19 cellular contexts compared by ENCODE assay signal in genomic region chr11:118310271-118310670, GRCh38. TPM values are rescaled to one million over a fixed set of nuclear protein-coding genes. Genes with fewer than 3 reads are reported as not detected.
A peak's percentile ranks its signal among the peaks of the same experiment; 100 is the strongest.
DNase-seq lines count a peak whose midpoint lies in the region; ATAC-seq and TF ChIP-seq lines count a peak whose summit lies in the region.
"Had no signal": no experiment of that assay in that cellular context is flagged by ENCODE, and none has a peak within 500 bp of the region (broad histone marks: within the 10 kb centered on the region; RNA-seq: fewer than 3 reads in every experiment).

No MANE protein-coding gene starts in this region.

- peak overlapping the region; percentile 1 for H3K27ac ChIP-seq in CD4-positive, alpha-beta T cell (ENCODE audit: low read depth, low read length)
- H3K27ac ChIP-seq: GM23248 had no signal

- intact Hi-C loops in activated CD4-positive, alpha-beta T cell treated with anti-CD3 and anti-CD28 coated beads, Interleukin-2, amount 10 ng/mL, durations not matched to agents 24 days and 14 days (cut with micrococcal nuclease): no loop called here
- intact Hi-C loops in CD4-positive, alpha-beta T cell (cut with DNase I, micrococcal nuclease): no loop called here

- DNase-seq in activated CD4-positive, alpha-beta T cell treated with anti-CD3 and anti-CD28 coated beads, Interleukin-2, amount 10 ng/mL, durations not matched to agents 24 days and 14 days: no peak
- no peak for DNase-seq in activated CD4-positive, alpha-beta T cell treated with anti-CD3 and anti-CD28 coated beads for 4 hours
- DNase-seq in CD4-positive, alpha-beta T cell: no peak
- DNase-seq in T-helper 17 cell: no peak
- DNase-seq in activated naive CD8-positive, alpha-beta T cell treated with anti-CD3 and anti-CD28 coated beads, Interleukin-2, amount 10 ng/mL, durations not matched to agents 7 days and 5 days: no peak
- no peak for DNase-seq in glomerular visceral epithelial cell (ENCODE audit: extremely low spot score)
- no peak for DNase-seq in LoVo (ENCODE audit: low spot score)
- DNase-seq: C1 segment of cervical spinal cord, DMS79 treated with DMSO at 0.1 percent for 48 hours, GF-D8, GM23248, KBM-7, NCI-H1092, NCI-H1694, NCI-H446 had no signal

- peaks cover 74% of the 10 kb centered on the region for H3K4me1 Mint-ChIP-seq in activated CD4-positive, alpha-beta T cell treated with anti-CD3 and anti-CD28 coated beads, Interleukin-2, amount 10 ng/mL, durations not matched to agents 24 days and 14 days
- H3K4me1 Mint-ChIP-seq in CD4-positive, alpha-beta T cell (ENCODE audit: low read depth): peaks cover 92% of the 10 kb centered on the region
- peaks cover 62% of the 10 kb centered on the region for H3K4me1 Mint-ChIP-seq in T-helper 17 cell
- H3K4me1 Mint-ChIP-seq in activated naive CD8-positive, alpha-beta T cell treated with anti-CD3 and anti-CD28 coated beads, Interleukin-2, amount 10 ng/mL, durations not matched to agents 7 days and 5 days: peaks cover 71% of the 10 kb centered on the region

- no peak for TF ChIP-seq CTCF in CD4-positive, alpha-beta T cell (IDR thresholded peaks at IDR 0.05)

- ATAC-seq in CD4-positive, alpha-beta T cell (ENCODE audit: poor library complexity): no peak
- ATAC-seq in T-helper 17 cell (no peak), HG02642 (IDR thresholded peaks at IDR 0.05; ENCODE audit: poor library complexity, unreplicated experiment) (no peak)
- no peak for ATAC-seq in activated naive CD8-positive, alpha-beta T cell treated with anti-CD3 and anti-CD28 coated beads, Interleukin-2, amount 10 ng/mL, durations not matched to agents 7 days and 5 days (ENCODE audit: low read depth)
- ATAC-seq: HCT116 had no signal

- H3K27me3 ChIP-seq in CD4-positive, alpha-beta T cell (ENCODE audit: control insufficient read depth, insufficient read depth, low read length): no peaks in the 10 kb centered on the region

- no peaks in the 10 kb centered on the region for H3K27me3 Mint-ChIP-seq in activated CD4-positive, alpha-beta T cell treated with anti-CD3 and anti-CD28 coated beads, Interleukin-2, amount 10 ng/mL, durations not matched to agents 24 days and 14 days
- H3K27me3 Mint-ChIP-seq in CD4-positive, alpha-beta T cell: no peaks in the 10 kb centered on the region
- H3K27me3 Mint-ChIP-seq in T-helper 17 cell: no peaks in the 10 kb centered on the region
- H3K27me3 Mint-ChIP-seq in activated naive CD8-positive, alpha-beta T cell treated with anti-CD3 and anti-CD28 coated beads, Interleukin-2, amount 10 ng/mL, durations not matched to agents 7 days and 5 days: no peaks in the 10 kb centered on the region

- CTCF ChIA-PET in CD4-positive, alpha-beta T cell (lab: Charles Lee): interaction anchor here (1.6 to 2.2 kb wide), 3 partner anchors 9 to 112 kb away, joined by 4 to 19 read pairs (median 18); no protein-coding TSS in a partner anchor

- peaks cover 83% of the 10 kb centered on the region for H3K36me3 Mint-ChIP-seq in activated CD4-positive, alpha-beta T cell treated with anti-CD3 and anti-CD28 coated beads, Interleukin-2, amount 10 ng/mL, durations not matched to agents 24 days and 14 days (ENCODE audit: low read depth)
- peaks cover 95% of the 10 kb centered on the region for H3K36me3 Mint-ChIP-seq in CD4-positive, alpha-beta T cell (ENCODE audit: low read depth)
- peaks cover 17% of the 10 kb centered on the region for H3K36me3 Mint-ChIP-seq in T-helper 17 cell (ENCODE audit: low read depth)
- H3K36me3 Mint-ChIP-seq in activated naive CD8-positive, alpha-beta T cell treated with anti-CD3 and anti-CD28 coated beads, Interleukin-2, amount 10 ng/mL, durations not matched to agents 7 days and 5 days: peaks cover 63% of the 10 kb centered on the region

- H3K27ac Mint-ChIP-seq in activated CD4-positive, alpha-beta T cell treated with anti-CD3 and anti-CD28 coated beads, Interleukin-2, amount 10 ng/mL, durations not matched to agents 24 days and 14 days: peak overlapping the region; percentile 59
- peak overlapping the region; percentile 100 for H3K27ac Mint-ChIP-seq in CD4-positive, alpha-beta T cell
- H3K27ac Mint-ChIP-seq in T-helper 17 cell: peak overlapping the region; percentile 88
- peak overlapping the region; percentile 43 for H3K27ac Mint-ChIP-seq in activated naive CD8-positive, alpha-beta T cell treated with anti-CD3 and anti-CD28 coated beads, Interleukin-2, amount 10 ng/mL, durations not matched to agents 7 days and 5 days

- no peaks in the 10 kb centered on the region for H3K9me3 ChIP-seq in CD4-positive, alpha-beta T cell (ENCODE audit: control insufficient read depth, low read length)
- no peaks in the 10 kb centered on the region for H3K9me3 ChIP-seq in T-helper 17 cell (ENCODE audit: control insufficient read depth, low read length, poor library complexity, severe bottlenecking)

- peak overlapping the region; percentile 12 for H3K4me3 Mint-ChIP-seq in activated CD4-positive, alpha-beta T cell treated with anti-CD3 and anti-CD28 coated beads, Interleukin-2, amount 10 ng/mL, durations not matched to agents 24 days and 14 days
- H3K4me3 Mint-ChIP-seq in CD4-positive, alpha-beta T cell: peak overlapping the region; percentile 62
- H3K4me3 Mint-ChIP-seq in T-helper 17 cell: peak overlapping the region; percentile 71
- H3K4me3 Mint-ChIP-seq in activated naive CD8-positive, alpha-beta T cell treated with anti-CD3 and anti-CD28 coated beads, Interleukin-2, amount 10 ng/mL, durations not matched to agents 7 days and 5 days: peak overlapping the region; percentile 22

- POLR2A ChIA-PET in CD4-positive, alpha-beta T cell (lab: Charles Lee): interaction anchor here (1.2 to 2.4 kb wide), 2 partner anchors 10 to 58 kb away, joined by 3 to 6 read pairs; partner anchors contain the start of gene MPZL3
- POLR2A ChIA-PET in activated naive CD8-positive, alpha-beta T cell treated with anti-CD3 and anti-CD28 coated beads, Interleukin-2, amount 10 ng/mL, durations not matched to agents 7 days and 5 days (lab: Charles Lee): interaction anchor here (0.9 to 1.4 kb wide), 3 partner anchors 49 to 112 kb away, joined by 3 to 4 read pairs (median 3); partner anchors contain the start of genes JAML and UBE4A

- peaks cover 4% of the 10 kb centered on the region for H3K9me3 Mint-ChIP-seq in activated CD4-positive, alpha-beta T cell treated with anti-CD3 and anti-CD28 coated beads, Interleukin-2, amount 10 ng/mL, durations not matched to agents 24 days and 14 days
- no peaks in the 10 kb centered on the region for H3K9me3 Mint-ChIP-seq in CD4-positive, alpha-beta T cell
- no peaks in the 10 kb centered on the region for H3K9me3 Mint-ChIP-seq in activated naive CD8-positive, alpha-beta T cell treated with anti-CD3 and anti-CD28 coated beads, Interleukin-2, amount 10 ng/mL, durations not matched to agents 7 days and 5 days

RNA-seq across cellular contexts. Expression of gene CD3E, which starts 5.7 kb away (rescaled TPM):
- 571 TPM in 2 replicates for total RNA-seq in activated CD4-positive, alpha-beta T cell treated with anti-CD3 and anti-CD28 coated beads, Interleukin-2, amount 10 ng/mL, durations not matched to agents 24 days and 14 days
- total RNA-seq in CD4-positive, alpha-beta T cell: 100 to 1,000 TPM; 483 to 515 TPM
- total RNA-seq in T-helper 17 cell: 100 to 1,000 TPM; 511 to 544 TPM
- total RNA-seq in activated naive CD8-positive, alpha-beta T cell treated with anti-CD3 and anti-CD28 coated beads, Interleukin-2, amount 10 ng/mL, durations not matched to agents 7 days and 5 days: 100 to 1,000 TPM; 607 to 630 TPM
- total RNA-seq: GM23248, M059J, PC-3 had no signal

RNA-seq across cellular contexts. Expression of gene CD3D, which starts 32.2 kb away (rescaled TPM):
- total RNA-seq in activated CD4-positive, alpha-beta T cell treated with anti-CD3 and anti-CD28 coated beads, Interleukin-2, amount 10 ng/mL, durations not matched to agents 24 days and 14 days: 381 and 400 TPM in 2 replicates
- total RNA-seq in CD4-positive, alpha-beta T cell: 100 to 1,000 TPM; 265 to 274 TPM
- 100 to 1,000 TPM; 313 to 354 TPM for total RNA-seq in T-helper 17 cell
- 100 to 1,000 TPM; 424 to 433 TPM for total RNA-seq in activated naive CD8-positive, alpha-beta T cell treated with anti-CD3 and anti-CD28 coated beads, Interleukin-2, amount 10 ng/mL, durations not matched to agents 7 days and 5 days
- total RNA-seq: GM23248, M059J, PC-3 had no signal

RNA-seq across cellular contexts. Expression of gene CD3G, which starts 33.9 kb away (rescaled TPM):
- total RNA-seq in activated CD4-positive, alpha-beta T cell treated with anti-CD3 and anti-CD28 coated beads, Interleukin-2, amount 10 ng/mL, durations not matched to agents 24 days and 14 days: 143 and 145 TPM in 2 replicates
- total RNA-seq in CD4-positive, alpha-beta T cell: 100 to 1,000 TPM; 102 to 109 TPM
- total RNA-seq in T-helper 17 cell: 100 to 1,000 TPM; 156 to 170 TPM
- 100 to 1,000 TPM; 199 to 212 TPM for total RNA-seq in activated naive CD8-positive, alpha-beta T cell treated with anti-CD3 and anti-CD28 coated beads, Interleukin-2, amount 10 ng/mL, durations not matched to agents 7 days and 5 days
- total RNA-seq: GM23248, M059J, PC-3 had no signal

RNA-seq across cellular contexts. Expression of gene MPZL2, which starts 46.2 kb away (rescaled TPM):
- total RNA-seq in activated CD4-positive, alpha-beta T cell treated with anti-CD3 and anti-CD28 coated beads, Interleukin-2, amount 10 ng/mL, durations not matched to agents 24 days and 14 days: 18.5 and 19.3 TPM in 2 replicates
- 1 to 10 TPM in 1 of 2 experiments, under 1 TPM in 1; 0.95 to 1.8 TPM for total RNA-seq in CD4-positive, alpha-beta T cell
- total RNA-seq in T-helper 17 cell: under 1 TPM; 0.50 to 0.99 TPM
- total RNA-seq in activated naive CD8-positive, alpha-beta T cell treated with anti-CD3 and anti-CD28 coated beads, Interleukin-2, amount 10 ng/mL, durations not matched to agents 7 days and 5 days: 1 to 10 TPM; 8.2 to 9.2 TPM
- total RNA-seq: GM23248 had no signal

RNA-seq across cellular contexts. Expression of gene UBE4A, which starts 49.1 kb away (rescaled TPM):
- 46.3 and 47.9 TPM in 2 replicates for total RNA-seq in activated CD4-positive, alpha-beta T cell treated with anti-CD3 and anti-CD28 coated beads, Interleukin-2, amount 10 ng/mL, durations not matched to agents 24 days and 14 days
- total RNA-seq in CD4-positive, alpha-beta T cell: 10 to 100 TPM; 40.1 to 43.0 TPM
- total RNA-seq in T-helper 17 cell: 10 to 100 TPM; 39.4 to 43.5 TPM
- 10 to 100 TPM; 43.4 to 44.4 TPM for total RNA-seq in activated naive CD8-positive, alpha-beta T cell treated with anti-CD3 and anti-CD28 coated beads, Interleukin-2, amount 10 ng/mL, durations not matched to agents 7 days and 5 days

Comparison
In these comparisons a context has a peak if more than half of its experiments do, and no peak if none do; other contexts are left out.
1. H3K27ac Mint-ChIP-seq: peak in every context shown above with its lines; median percentile 100 in CD4-positive, alpha-beta T cell; 88 in T-helper 17 cell; 59 in activated CD4-positive, alpha-beta T cell treated with anti-CD3 and anti-CD28 coated beads, Interleukin-2, amount 10 ng/mL, durations not matched to agents 24 days and 14 days; 43 in activated naive CD8-positive, alpha-beta T cell treated with anti-CD3 and anti-CD28 coated beads, Interleukin-2, amount 10 ng/mL, durations not matched to agents 7 days and 5 days.
2. H3K4me3 Mint-ChIP-seq: peak in every context shown above with its lines; median percentile 71 in T-helper 17 cell; 62 in CD4-positive, alpha-beta T cell; 22 in activated naive CD8-positive, alpha-beta T cell treated with anti-CD3 and anti-CD28 coated beads, Interleukin-2, amount 10 ng/mL, durations not matched to agents 7 days and 5 days; 12 in activated CD4-positive, alpha-beta T cell treated with anti-CD3 and anti-CD28 coated beads, Interleukin-2, amount 10 ng/mL, durations not matched to agents 24 days and 14 days.